Comparison of ENCODE assay signal across 20 cellular contexts in the genomic region with DNA sequence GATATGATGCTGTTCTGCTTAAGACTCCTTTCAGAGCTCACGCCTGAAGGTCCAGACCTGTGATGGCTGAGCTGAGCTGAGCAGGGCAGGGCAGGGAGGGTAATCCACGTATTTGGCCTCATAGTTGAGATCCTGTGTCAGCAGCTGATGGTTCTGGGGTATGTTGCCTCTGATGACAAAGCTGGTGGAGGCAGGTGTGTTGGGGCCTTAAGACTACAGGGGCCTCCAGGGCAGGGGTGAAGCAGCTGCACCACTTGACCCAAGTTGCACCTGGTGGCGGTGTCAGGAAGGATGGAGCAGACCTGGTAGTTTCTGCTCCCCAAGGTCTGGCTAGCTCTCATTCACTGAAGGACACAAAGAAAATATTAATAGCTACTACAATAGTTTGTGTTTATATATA. TPM values are rescaled to one million over a fixed set of nuclear protein-coding genes. Genes with fewer than 3 reads are reported as not detected.
A peak's percentile ranks its signal among the peaks of the same experiment; 100 is the strongest.
DNase-seq lines count a peak whose midpoint lies in the region; ATAC-seq, FAIRE-seq and TF ChIP-seq lines count a peak whose summit lies in the region.
"Had no signal": no experiment of that assay in that cellular context is flagged by ENCODE, and none has a peak within 500 bp of the region (broad histone marks: within the 10 kb centered on the region; RNA-seq: fewer than 3 reads in every experiment).

No MANE protein-coding gene starts in this region.

- SMC1A ChIA-PET in GM12878 (lab: Charles Lee; ENCODE audit: uncharacterized antibody, unreplicated experiment), result interaction anchor here (0.6 to 5.1 kb wide), 30 partner anchors 9 to 405 kb away, joined by 3 to 69 read pairs (median 4); no protein-coding TSS in a partner anchor

- H3K4me1 Mint-ChIP-seq in activated CD4-positive, alpha-beta T cell treated with anti-CD3 and anti-CD28 coated beads for 36 hours, result no peaks in the 10 kb centered on the region

- TF ChIP-seq CTCF in MM.1S (IDR thresholded peaks at IDR 0.05; ENCODE audit: low read length) (no peak), GM12878 (IDR thresholded peaks at IDR 0.05 in 2 of 3, conservative IDR thresholded peaks at IDR 0.05 in 1 of 3; ENCODE audit: control insufficient read depth in 2 of 3, extremely low read depth in 1 of 3, insufficient read depth in 1 of 3, low read depth in 3 of 3, low read length in 3 of 3) (no peak), heart left ventricle (IDR thresholded peaks at IDR 0.05) (no peak)

- no peak overlapping the region for H3K27ac Mint-ChIP-seq in activated CD4-positive, alpha-beta T cell treated with anti-CD3 and anti-CD28 coated beads for 36 hours
- H3K27ac Mint-ChIP-seq: B cell; CD8-positive, alpha-beta T cell had no signal

- FAIRE-seq in GM12878 (lab: Jason Lieb, UNC), result no peak

- peaks cover 27% of the 10 kb centered on the region for H3F3A ChIP-seq in MM.1S (ENCODE audit: insufficient read depth, low read length)

- no peak for TF ChIP-seq RAD21 in GM12878 (IDR thresholded peaks at IDR 0.05; ENCODE audit: insufficient read depth, low read depth, low read length)

- intact Hi-C loops in GM12878 (cut with micrococcal nuclease; ENCODE audit: unreplicated experiment) (no loop called here), heart left ventricle (cut with DNase I) (loop anchor here in 2 of 10 donors (5.0 to 10.0 kb wide), 2 partner anchors 183 to 400 kb away; a partner anchor contains a TSS)
- intact Hi-C loops in activated CD4-positive, alpha-beta T cell treated with anti-CD3 and anti-CD28 coated beads for 36 hours (cut with DNase I, micrococcal nuclease), result loop anchor here (5.0 to 10.0 kb wide), 2 partner anchors 303 to 400 kb away; a partner anchor contains a TSS

- no peak overlapping the region for H3K9ac ChIP-seq in MM.1S (ENCODE audit: low read length)
- no peak overlapping the region for H3K9ac ChIP-seq in GM12878 (ENCODE audit: control insufficient read depth, insufficient read depth, low read length)

- peaks cover 21% of the 10 kb centered on the region for H3K27me3 Mint-ChIP-seq in activated CD4-positive, alpha-beta T cell treated with anti-CD3 and anti-CD28 coated beads for 36 hours
- H3K27me3 Mint-ChIP-seq: B cell had no signal

- no peaks in the 10 kb centered on the region for H3K9me2 ChIP-seq in MM.1S (replicated peaks; ENCODE audit: insufficient read depth, low read length)

- CTCF ChIA-PET in GM12878 (lab: Yijun Ruan, JAX), result interaction anchor here (0.7 to 7.6 kb wide), 52 partner anchors 9 to 630 kb away, joined by 3 to 196 read pairs (median 6); no protein-coding TSS in a partner anchor
- CTCF ChIA-PET in activated CD4-positive, alpha-beta T cell treated with anti-CD3 and anti-CD28 coated beads for 36 hours (lab: Charles Lee), result interaction anchor here (0.7 to 3.0 kb wide), 24 partner anchors 9 to 339 kb away, joined by 3 to 23 read pairs (median 4); no protein-coding TSS in a partner anchor

- peak; percentile 16 to 59 (median 29) for DNase-seq in NCI-H1417 (lab: John Stamatoyannopoulos, UW)
- no peak for DNase-seq in NCI-H1417 treated with DMSO at 0.1 percent for 48 hours (lab: John Stamatoyannopoulos, UW)
- peak; percentile 94 for DNase-seq in MM.1S
- peak; percentile 18 for DNase-seq in NCI-H774 (lab: John Stamatoyannopoulos, UW)
- no peak for DNase-seq in GM12878 (ENCODE audit: low read depth, low spot score)
- no peak for DNase-seq in heart left ventricle
- no peak for DNase-seq in NCI-H2171 treated with DMSO at 0.1 percent for 48 hours (lab: John Stamatoyannopoulos, UW)
- no peak for DNase-seq in activated CD4-positive, alpha-beta T cell treated with anti-CD3 and anti-CD28 coated beads for 36 hours
- DNase-seq: DMS 273 treated with DMSO at 0.1 percent for 48 hours, NCI-H187 treated with DMSO at 0.1 percent for 48 hours, NCI-H446 treated with DMSO at 0.1 percent for 48 hours had no signal

- H4K20me1 ChIP-seq in MM.1S (ENCODE audit: insufficient read depth, low read length), result no peaks in the 10 kb centered on the region
- no peaks in the 10 kb centered on the region for H4K20me1 ChIP-seq in GM12878 (ENCODE audit: control insufficient read depth, insufficient read depth)

- no peak for TF ChIP-seq POLR2A in GM12878 (IDR thresholded peaks at IDR 0.05; ENCODE audit: low read depth, low read length)
- TF ChIP-seq POLR2A in heart left ventricle (IDR thresholded peaks at IDR 0.05), result no peak

- no peaks in the 10 kb centered on the region for H3K36me3 ChIP-seq in MM.1S (replicated peaks; ENCODE audit: insufficient read depth, low read length)
- no peaks in the 10 kb centered on the region for H3K36me3 ChIP-seq in GM12878 (ENCODE audit: control insufficient read depth in 2 of 2, insufficient read depth in 2 of 2, low read length in 1 of 2)
- H3K36me3 ChIP-seq in heart left ventricle, result no peaks in the 10 kb centered on the region
- H3K36me3 ChIP-seq: Peyer's patch, SJCRH30 had no signal

- in situ Hi-C loops in GM12878 (cut with MboI), result loop anchor here (10.0 kb wide), 1 partner anchor 400 kb away; a partner anchor contains a TSS

- no peaks in the 10 kb centered on the region for H3K79me2 ChIP-seq in MM.1S (ENCODE audit: low read length)
- no peaks in the 10 kb centered on the region for H3K79me2 ChIP-seq in GM12878 (ENCODE audit: control insufficient read depth, insufficient read depth, low read length)

- H3K27ac ChIP-seq in MM.1S (ENCODE audit: low read length) (peak overlapping the region; percentile 23; the same call in 1 of the 2 replicates), GM12878 (ENCODE audit: control insufficient read depth, insufficient read depth) (no peak overlapping the region), heart left ventricle (no peak overlapping the region)
- H3K27ac ChIP-seq: 22Rv1, C4-2B, Peyer's patch, SJCRH30 had no signal

- POLR2A ChIA-PET in GM12878 (lab: Charles Lee), result interaction anchor here (1.0 to 1.9 kb wide), 4 partner anchors 10 to 115 kb away, joined by 3 to 6 read pairs (median 4); no protein-coding TSS in a partner anchor
- POLR2A ChIA-PET in activated CD4-positive, alpha-beta T cell treated with anti-CD3 and anti-CD28 coated beads for 36 hours (lab: Charles Lee), result no interaction called here

- H3K27me3 ChIP-seq in MM.1S (replicated peaks; ENCODE audit: insufficient read depth, low read length) (no peaks in the 10 kb centered on the region; the same call in 1 of the 2 replicates), GM12878 (replicated peaks in 1 of 2; ENCODE audit: control insufficient read depth in 2 of 2, insufficient read depth in 2 of 2, low read length in 1 of 2) (0 out of 4 replicates have a peak, but pooled peaks cover 0 to 2% of the 10 kb centered on the region in 2 experiments), heart left ventricle (peaks cover 0 to 30% (median 3%) of the 10 kb centered on the region in 9 donors)
- H3K27me3 ChIP-seq: Peyer's patch, SJCRH30 had no signal

- H2AFZ ChIP-seq in MM.1S (ENCODE audit: low read length), result no peak overlapping the region
- no peak overlapping the region for H2AFZ ChIP-seq in GM12878 (ENCODE audit: control insufficient read depth, low read depth, low read length)

- H3K4me3 Mint-ChIP-seq in activated CD4-positive, alpha-beta T cell treated with anti-CD3 and anti-CD28 coated beads for 36 hours, result no peak overlapping the region
- H3K4me3 Mint-ChIP-seq: B cell; CD8-positive, alpha-beta T cell had no signal

- RAD21 ChIA-PET in GM12878 (lab: Charles Lee; ENCODE audit: unreplicated experiment), result interaction anchor here (0.7 to 3.3 kb wide), 27 partner anchors 9 to 328 kb away, joined by 3 to 62 read pairs (median 5); no protein-coding TSS in a partner anchor

- BruUV-seq in GM12878 (replicated peaks; lab: Mats Ljungman, UMichigan), result no TSS peak

- H3K9me3 ChIP-seq in MM.1S (replicated peaks; ENCODE audit: insufficient read depth, low read length) (no peaks in the 10 kb centered on the region), GM12878 (replicated peaks; ENCODE audit: control insufficient read depth, insufficient read depth, low read length) (no peaks in the 10 kb centered on the region), heart left ventricle (peaks cover 0 to 6% (median 0%) of the 10 kb centered on the region in 12 donors)
- H3K9me3 ChIP-seq: Peyer's patch, SJCRH30 had no signal

- no peak for TF ChIP-seq EP300 in GM12878 (IDR thresholded peaks at IDR 0.05; ENCODE audit: borderline replicate concordance in 1 of 2, control insufficient read depth in 1 of 2, low read depth in 2 of 2, low read length in 2 of 2)

- H3K9me3 Mint-ChIP-seq in activated CD4-positive, alpha-beta T cell treated with anti-CD3 and anti-CD28 coated beads for 36 hours (ENCODE audit: low read depth), result no peaks in the 10 kb centered on the region
- H3K9me3 Mint-ChIP-seq: CD8-positive, alpha-beta T cell had no signal

- WGBS in GM12878 (ENCODE audit: insufficient coverage, insufficient replicate concordance, low lambda C conversion rate, missing lambda C conversion rate), result 43% methylated on average over 3 of the region's 3 CpGs
- WGBS in heart left ventricle, 4 donors, result 72 to 80% (median 74%) methylated on average over 3 of the region's 3 CpGs

- peak overlapping the region; percentile 11 for H3K4me2 ChIP-seq in MM.1S (ENCODE audit: low read depth, low read length)
- H3K4me2 ChIP-seq in GM12878 (ENCODE audit: control insufficient read depth, insufficient read depth), result no peak overlapping the region

- no peaks in the 10 kb centered on the region for H3K36me3 Mint-ChIP-seq in activated CD4-positive, alpha-beta T cell treated with anti-CD3 and anti-CD28 coated beads for 36 hours (ENCODE audit: low read depth)
- H3K36me3 Mint-ChIP-seq: CD8-positive, alpha-beta T cell had no signal

- peak; percentile 9; the same call in 2 of the 3 replicates for ATAC-seq in GM12878
- ATAC-seq in heart left ventricle, result no peak
- ATAC-seq in activated CD4-positive, alpha-beta T cell treated with anti-CD3 and anti-CD28 coated beads for 36 hours, result no peak

- H3K4me3 ChIP-seq in MM.1S (ENCODE audit: low read length), result no peak overlapping the region
- H3K4me3 ChIP-seq in GM12878, result no peak overlapping the region
- no peak overlapping the region for H3K4me3 ChIP-seq in heart left ventricle
- H3K4me3 ChIP-seq: Peyer's patch, SJCRH30 had no signal

- H3K4me1 ChIP-seq in MM.1S (ENCODE audit: low read length) (peaks cover 44% of the 10 kb centered on the region), GM12878 (ENCODE audit: control insufficient read depth, insufficient read depth, low read length) (peaks cover 4% of the 10 kb centered on the region; the same call in 1 of the 2 replicates), heart left ventricle (no peaks in the 10 kb centered on the region)
- H3K4me1 ChIP-seq: SJCRH30 had no signal

RNA-seq across cellular contexts. Expression of a gene that starts 57.0 kb away (rescaled TPM):
- total RNA-seq in GM12878 (2013; cell fraction: nucleolus; rRNA removed), result 371 and 381 TPM in 2 replicates
- total RNA-seq in GM12878 (2014; rRNA removed), result 6.6 and 7.3 TPM in 2 replicates
- 6.7 and 6.8 TPM in 2 replicates for total RNA-seq in GM12878 (2014; rRNA removed; fragmentation: Illumina TruSeq; extraction: Trizol)
- total RNA-seq in GM12878 (2021), result 7.2 and 7.8 TPM in 2 replicates
- polyA plus RNA-seq in GM12878 (2011; ENCODE audit: low read depth), result 16.1 TPM
- 136 and 151 TPM in 2 replicates for polyA plus RNA-seq in GM12878 (2011; rRNA removed)
- 90.4 and 111 TPM in 2 replicates for polyA plus RNA-seq in GM12878 (2011; cell fraction: cytosol; rRNA removed)
- 322 and 460 TPM in 2 replicates for polyA plus RNA-seq in GM12878 (2011; cell fraction: nucleus; rRNA removed)
- 16.3 and 19.0 TPM in 2 replicates for polyA plus RNA-seq in GM12878 (2012)
- 11.3 and 12.5 TPM in 2 replicates for polyA plus RNA-seq in GM12878 (2014; fragmentation: Illumina TruSeq; extraction: Trizol)
- polyA plus RNA-seq in GM12878 (2014; fragmentation: Nextera tagmentation; extraction: Ambion mirVana), result 1 to 10 TPM; 2.6 to 5.7 TPM
- 9.5 and 10.9 TPM in 2 replicates for polyA plus RNA-seq in GM12878 (2014; rRNA removed)
- 1 to 10 TPM; 1.1 to 1.3 TPM for polyA plus RNA-seq in GM12878 (2016; fragmentation: Nextera tagmentation; extraction: Ambion mirVana)
- 131 and 171 TPM in 2 replicates for polyA minus RNA-seq in GM12878 (2011; rRNA and poly(A)+ RNA removed)
- polyA minus RNA-seq in GM12878 (2011; cell fraction: cytosol; rRNA and poly(A)+ RNA removed), result 31.8 and 31.9 TPM in 2 replicates
- polyA minus RNA-seq in GM12878 (2011; cell fraction: nucleus; rRNA and poly(A)+ RNA removed), result 177 and 194 TPM in 2 replicates
- under 1 TPM in 3 of 9 donors, not detected in 6; 0.07 to 0.32 (median 0.09) TPM for total RNA-seq in heart left ventricle
- under 1 TPM in 1 of 2 donors, not detected in 1; 0.04 TPM for polyA plus RNA-seq in heart left ventricle
- not detected for total RNA-seq in activated CD4-positive, alpha-beta T cell treated with anti-CD3 and anti-CD28 coated beads for 36 hours
- total RNA-seq: HepG2, HT1080, M059J had no signal
- polyA plus RNA-seq: HepG2 had no signal

Comparison
In these comparisons a context has a peak if more than half of its experiments do, and no peak if none do; other contexts are left out.
1. DNase-seq: peak in NCI-H1417 (3 of 3), MM.1S (single experiment) and NCI-H774 (single experiment); none in NCI-H1417 treated with DMSO at 0.1 percent for 48 hours (single experiment), GM12878 (single experiment), heart left ventricle (0 of 5), NCI-H2171 treated with DMSO at 0.1 percent for 48 hours (single experiment) and activated CD4-positive, alpha-beta T cell treated with anti-CD3 and anti-CD28 coated beads for 36 hours (single experiment).
2. RNA of a gene that starts 57.0 kb away (total RNA-seq): 6.6 to 381 TPM in GM12878; 0.07 to 0.32 TPM in heart left ventricle and not detected in activated CD4-positive, alpha-beta T cell treated with anti-CD3 and anti-CD28 coated beads for 36 hours; every median in the first group is over 4 times any median in the second.